ENCODE assay signal across 9 cellular contexts in genomic region chr12:51171884-51172514, GRCh38. TPM values are rescaled to one million over a fixed set of nuclear protein-coding genes. Genes with fewer than 3 reads are reported as not detected.
DNase-seq lines count a peak whose midpoint lies in the region; ATAC-seq and TF ChIP-seq lines count a peak whose summit lies in the region.
"Had no signal": no experiment of that assay in that cellular context is flagged by ENCODE, and none has a peak within 500 bp of the region (broad histone marks: within the 10 kb centered on the region; RNA-seq: fewer than 3 reads in every experiment).

No MANE protein-coding gene starts in this region.

- peak overlapping the region; percentile 98 for H2AFZ ChIP-seq in mammary epithelial cell (ENCODE audit: low read depth, low read length)

- H3K9ac ChIP-seq in BLaER1 (no peak overlapping the region), mammary epithelial cell (ENCODE audit: insufficient read depth, low read length) (peak overlapping the region; percentile 94)

- H3K36me3 Mint-ChIP-seq in activated naive CD4-positive, alpha-beta T cell treated with anti-CD3 and anti-CD28 coated beads, Interleukin-2, amount 10 ng/mL, durations not matched to agents 7 days and 5 days = peaks cover 12% of the 10 kb centered on the region
- H3K36me3 Mint-ChIP-seq: memory B cell had no signal

- no peak for TF ChIP-seq CTCF in GM20000 (IDR thresholded peaks at IDR 0.05; ENCODE audit: extremely low read depth, missing control alignments)
- no peak for TF ChIP-seq CTCF in mammary epithelial cell (conservative IDR thresholded peaks at IDR 0.05 in 1 of 2, IDR thresholded peaks at IDR 0.05 in 1 of 2; ENCODE audit: extremely low read depth in 1 of 2, insufficient read depth in 1 of 2, low read depth in 1 of 2, low read length in 2 of 2)

- H3K4me3 Mint-ChIP-seq in activated naive CD4-positive, alpha-beta T cell treated with anti-CD3 and anti-CD28 coated beads, Interleukin-2, amount 10 ng/mL, durations not matched to agents 7 days and 5 days = no peak overlapping the region
- H3K4me3 Mint-ChIP-seq: memory B cell had no signal

- peaks cover 24% of the 10 kb centered on the region for H3K27me3 ChIP-seq in BLaER1
- H3K27me3 ChIP-seq in mammary epithelial cell (ENCODE audit: insufficient read depth, low read length) = no peaks in the 10 kb centered on the region

- H3K4me2 ChIP-seq in BLaER1 (no peak overlapping the region; the same call in 1 of the 2 replicates), mammary epithelial cell (ENCODE audit: insufficient read depth, low read depth, low read length) (peak overlapping the region; percentile 69)

- WGBS in mammary epithelial cell (ENCODE audit: low coverage, missing lambda C conversion rate) = 4% methylated on average over 14 of the region's 16 CpGs
- 3% methylated on average over 16 of the region's 16 CpGs for WGBS in urinary bladder

- CTCF ChIA-PET in mammary epithelial cell (lab: Charles Lee; ENCODE audit: low non-redundant PET) = no interaction called here
- CTCF ChIA-PET in activated naive CD4-positive, alpha-beta T cell treated with anti-CD3 and anti-CD28 coated beads, Interleukin-2, amount 10 ng/mL, durations not matched to agents 7 days and 5 days (lab: Charles Lee) = interaction anchor here (0.7 kb wide), 1 partner anchor 58 kb away, joined by 3 read pairs; no protein-coding TSS in a partner anchor

- dilution Hi-C loops in mammary epithelial cell (cut with HindIII; ENCODE audit: low sequenced_read_pairs) = no loop called here

- H3K27ac Mint-ChIP-seq in activated naive CD4-positive, alpha-beta T cell treated with anti-CD3 and anti-CD28 coated beads, Interleukin-2, amount 10 ng/mL, durations not matched to agents 7 days and 5 days = no peak overlapping the region
- H3K27ac Mint-ChIP-seq: memory B cell had no signal

- DNase-seq in GM20000 (ENCODE audit: low spot score) (peak; percentile 23), MV-4-11 (lab: John Stamatoyannopoulos, UW) (peak; percentile 54), mammary epithelial cell (peak; percentile 25), left lobe of liver (ENCODE audit: low spot score) (peak; percentile 48)
- DNase-seq in activated naive CD4-positive, alpha-beta T cell treated with anti-CD3 and anti-CD28 coated beads, Interleukin-2, amount 10 ng/mL, durations not matched to agents 7 days and 5 days = no peak
- no peak for DNase-seq in stimulated activated CD8-positive, alpha-beta memory T cell treated with anti-CD3 and anti-CD28 coated beads, Interleukin-4, amount 100 ng/mL, for 48 hours

- H3K4me1 ChIP-seq in BLaER1 (no peaks in the 10 kb centered on the region), mammary epithelial cell (ENCODE audit: insufficient read depth, low read length) (no peaks in the 10 kb centered on the region), urinary bladder (ENCODE audit: insufficient read depth) (peaks cover 1% of the 10 kb centered on the region)

- H3K79me2 ChIP-seq in mammary epithelial cell (ENCODE audit: insufficient read depth, low read length) = peaks cover 55% of the 10 kb centered on the region

- H3K27ac ChIP-seq in BLaER1 = no peak overlapping the region
- H3K27ac ChIP-seq in mammary epithelial cell (ENCODE audit: insufficient read depth, low read depth, low read length) = peak overlapping the region; percentile 93
- no peak overlapping the region for H3K27ac ChIP-seq in urinary bladder (ENCODE audit: low read depth)

- BruUV-seq in mammary epithelial cell (replicated peaks; lab: Mats Ljungman, UMichigan) = no TSS peak

- H3K27me3 Mint-ChIP-seq in activated naive CD4-positive, alpha-beta T cell treated with anti-CD3 and anti-CD28 coated beads, Interleukin-2, amount 10 ng/mL, durations not matched to agents 7 days and 5 days = peaks cover 6% of the 10 kb centered on the region
- H3K27me3 Mint-ChIP-seq: memory B cell had no signal

- no peaks in the 10 kb centered on the region for H3K9me3 Mint-ChIP-seq in activated naive CD4-positive, alpha-beta T cell treated with anti-CD3 and anti-CD28 coated beads, Interleukin-2, amount 10 ng/mL, durations not matched to agents 7 days and 5 days
- H3K9me3 Mint-ChIP-seq: memory B cell had no signal

- intact Hi-C loops in mammary epithelial cell (cut with micrococcal nuclease) = loop anchor here (1.0 to 10.0 kb wide), 5 partner anchors 45 to 347 kb away; partner anchors contain the start of genes CSRNP2, DAZAP2 and POU6F1

- H4K20me1 ChIP-seq in BLaER1 (no peaks in the 10 kb centered on the region), mammary epithelial cell (ENCODE audit: insufficient read depth, low read length) (no peaks in the 10 kb centered on the region)

- H3K4me1 Mint-ChIP-seq in activated naive CD4-positive, alpha-beta T cell treated with anti-CD3 and anti-CD28 coated beads, Interleukin-2, amount 10 ng/mL, durations not matched to agents 7 days and 5 days = peaks cover 13% of the 10 kb centered on the region

- H3K9me3 ChIP-seq in BLaER1 = peaks cover 17% of the 10 kb centered on the region
- no peaks in the 10 kb centered on the region for H3K9me3 ChIP-seq in mammary epithelial cell (replicated peaks; ENCODE audit: insufficient read depth, low read length)

- in situ Hi-C loops in mammary epithelial cell (cut with MboI; ENCODE audit: low sequenced_read_pairs in 2 of 2) = no loop called here

- H3K4me3 ChIP-seq in BLaER1 (peak overlapping the region; percentile 57), mammary epithelial cell (replicated peaks in 1 of 3; ENCODE audit: insufficient read depth in 1 of 3, low read depth in 2 of 3, low read length in 3 of 3) (peak overlapping the region; percentile 67 to 80 (median 74)), urinary bladder (ENCODE audit: low read depth, low read length) (peak overlapping the region; percentile 56)

- peak; percentile 31 for ATAC-seq in left lobe of liver

- H3K36me3 ChIP-seq in BLaER1 (no peaks in the 10 kb centered on the region), mammary epithelial cell (ENCODE audit: insufficient read depth, low read length) (no peaks in the 10 kb centered on the region), urinary bladder (ENCODE audit: insufficient read depth) (no peaks in the 10 kb centered on the region)

RNA-seq across cellular contexts. Expression of gene TFCP2, which starts 0.9 kb away (rescaled TPM):
- total RNA-seq in mammary epithelial cell (10 to 100 TPM; 12.0 to 32.7 TPM), left lobe of liver (7.7 TPM), urinary bladder (20.8 TPM)
- polyA plus RNA-seq in mammary epithelial cell (15.0 TPM), urinary bladder (21.5 TPM)
- polyA minus RNA-seq in mammary epithelial cell = 14.1 TPM

RNA-seq across cellular contexts. Expression of gene POU6F1, which starts 45.9 kb away (rescaled TPM):
- total RNA-seq in mammary epithelial cell = 1 to 10 TPM; 2.6 to 3.5 TPM
- polyA plus RNA-seq in mammary epithelial cell = 0.32 TPM
- not detected for polyA minus RNA-seq in mammary epithelial cell
- total RNA-seq in left lobe of liver = 7.3 TPM
- 4.3 TPM for total RNA-seq in urinary bladder
- polyA plus RNA-seq in urinary bladder = 10.6 TPM

Comparison
In these comparisons a context has a peak if more than half of its experiments do, and no peak if none do; other contexts are left out.
1. DNase-seq: peak in GM20000 (single experiment), MV-4-11 (single experiment), mammary epithelial cell (single experiment) and left lobe of liver (single experiment); none in activated naive CD4-positive, alpha-beta T cell treated with anti-CD3 and anti-CD28 coated beads, Interleukin-2, amount 10 ng/mL, durations not matched to agents 7 days and 5 days (single experiment) and stimulated activated CD8-positive, alpha-beta memory T cell treated with anti-CD3 and anti-CD28 coated beads, Interleukin-4, amount 100 ng/mL, for 48 hours (single experiment).
2. Peak in every context shown above with its lines, with median percentiles within 50 percentile points of each other: H3K4me3 ChIP-seq.